Comparison of ENCODE assay signal across 16 cellular contexts in the genomic region with DNA sequence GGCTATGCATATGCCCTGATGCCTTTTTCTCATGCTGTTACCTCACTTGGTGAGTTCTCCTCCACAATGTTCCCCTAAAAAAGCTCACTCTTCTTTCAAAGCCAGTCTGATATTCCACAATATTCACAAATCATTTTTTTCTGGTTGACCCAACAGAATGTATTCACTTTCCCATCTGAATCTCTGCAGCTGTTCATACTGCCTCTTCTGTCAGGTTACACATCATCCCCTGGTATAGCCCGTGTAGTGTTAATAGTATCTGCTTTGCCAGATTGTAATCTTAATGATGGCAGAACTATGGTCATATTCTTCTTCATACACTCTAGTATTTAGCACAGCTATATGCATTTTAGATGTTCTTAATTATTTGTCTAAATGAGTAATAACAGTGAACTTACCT.
DNase-seq lines count a peak whose midpoint lies in the region; TF ChIP-seq lines count a peak whose summit lies in the region.
"Had no signal": no experiment of that assay in that cellular context is flagged by ENCODE, and none has a peak within 500 bp of the region (broad histone marks: within the 10 kb centered on the region; RNA-seq: fewer than 3 reads in every experiment).

No MANE protein-coding gene starts in this region.

- no peak overlapping the region for H2BK12ac ChIP-seq in neuronal stem cell (ENCODE audit: low read length)

- H3K9me3 ChIP-seq in SJCRH30 (replicated peaks) (no peaks in the 10 kb centered on the region), mammary epithelial cell (replicated peaks; ENCODE audit: insufficient read depth, low read length) (no peaks in the 10 kb centered on the region), neuronal stem cell (replicated peaks in 1 of 2; ENCODE audit: control insufficient read depth in 2 of 2, insufficient read depth in 1 of 2, low read depth in 1 of 2, low read length in 2 of 2) (no peaks in the 10 kb centered on the region)

- peaks cover 10% of the 10 kb centered on the region for H3K36me3 Mint-ChIP-seq in Calu3 (ENCODE audit: insufficient read depth, unreplicated experiment)

- H3K4me2 ChIP-seq in mammary epithelial cell (ENCODE audit: insufficient read depth, low read depth, low read length) (peak overlapping the region; percentile 77), neuronal stem cell (ENCODE audit: insufficient read depth, low read length, poor library complexity, severe bottlenecking) (no peak overlapping the region)

- H4K91ac ChIP-seq in neuronal stem cell (ENCODE audit: low read depth, low read length, poor library complexity), result no peak overlapping the region

- no peak overlapping the region for H3K4ac ChIP-seq in neuronal stem cell (ENCODE audit: low read length)

- CTCF ChIA-PET in Calu3 (lab: Charles Lee), result no interaction called here
- CTCF ChIA-PET in mammary epithelial cell (lab: Charles Lee; ENCODE audit: low non-redundant PET), result no interaction called here

- H2AK5ac ChIP-seq in neuronal stem cell (ENCODE audit: low read depth, low read length), result no peak overlapping the region

- H3K4me3 Mint-ChIP-seq in Calu3 (ENCODE audit: low read depth, unreplicated experiment), result no peak overlapping the region
- H3K4me3 Mint-ChIP-seq: B cell; CD4-positive, alpha-beta T cell had no signal

- peak overlapping the region; percentile 65 for H3K27ac Mint-ChIP-seq in Calu3 (ENCODE audit: unreplicated experiment)
- H3K27ac Mint-ChIP-seq: B cell; CD4-positive, alpha-beta T cell had no signal

- peaks cover 16% of the 10 kb centered on the region for H3K4me1 Mint-ChIP-seq in Calu3 (ENCODE audit: low read depth, unreplicated experiment)
- H3K4me1 Mint-ChIP-seq: B cell had no signal

- BruUV-seq in Calu3 (replicated peaks; lab: Mats Ljungman, UMichigan) (no TSS peak), mammary epithelial cell (replicated peaks; lab: Mats Ljungman, UMichigan) (TSS peak; percentile 86)

- TF ChIP-seq CTCF in Calu3 (IDR thresholded peaks at IDR 0.05; ENCODE audit: unreplicated experiment), result no peak
- TF ChIP-seq CTCF in mammary epithelial cell (conservative IDR thresholded peaks at IDR 0.05 in 1 of 2, IDR thresholded peaks at IDR 0.05 in 1 of 2; ENCODE audit: extremely low read depth in 1 of 2, insufficient read depth in 1 of 2, low read depth in 1 of 2, low read length in 2 of 2), result no peak

- H3K27me3 ChIP-seq in SJCRH30 (no peaks in the 10 kb centered on the region; the same call in 1 of the 2 replicates), mammary epithelial cell (ENCODE audit: insufficient read depth, low read length) (no peaks in the 10 kb centered on the region), neuronal stem cell (ENCODE audit: control insufficient read depth in 3 of 3, insufficient read depth in 3 of 3, low read depth in 1 of 3, low read length in 3 of 3) (no peaks in the 10 kb centered on the region)

- H3K36me3 ChIP-seq in SJCRH30, result no peaks in the 10 kb centered on the region
- no peaks in the 10 kb centered on the region for H3K36me3 ChIP-seq in mammary epithelial cell (ENCODE audit: insufficient read depth, low read length)
- no peaks in the 10 kb centered on the region for H3K36me3 ChIP-seq in neuronal stem cell (replicated peaks in 1 of 2; ENCODE audit: control insufficient read depth in 2 of 2, insufficient read depth in 2 of 2, low read length in 2 of 2)

- dilution Hi-C loops in mammary epithelial cell (cut with HindIII; ENCODE audit: low sequenced_read_pairs), result loop anchor here (5.0 kb wide), 1 partner anchor 91 kb away; no protein-coding TSS in a partner anchor

- no peaks in the 10 kb centered on the region for H3K9me3 Mint-ChIP-seq in Calu3 (ENCODE audit: low read depth, unreplicated experiment)

- H3K23ac ChIP-seq in neuronal stem cell (ENCODE audit: low read depth, low read length, poor library complexity), result no peak overlapping the region

- no peaks in the 10 kb centered on the region for H4K20me1 ChIP-seq in mammary epithelial cell (ENCODE audit: insufficient read depth, low read length)

- peak overlapping the region; percentile 80 for H3K27ac ChIP-seq in SJCRH30
- peak overlapping the region; percentile 100 for H3K27ac ChIP-seq in mammary epithelial cell (ENCODE audit: insufficient read depth, low read depth, low read length)
- H3K27ac ChIP-seq in neuronal stem cell (replicated peaks; ENCODE audit: low read length), result no peak overlapping the region

- peak overlapping the region; percentile 83 for H3K9ac ChIP-seq in mammary epithelial cell (ENCODE audit: insufficient read depth, low read length)
- no peak overlapping the region for H3K9ac ChIP-seq in neuronal stem cell (ENCODE audit: low read depth, low read length, poor library complexity)

- no peak overlapping the region for H3K14ac ChIP-seq in neuronal stem cell (ENCODE audit: low read length)

- no peak overlapping the region for H2BK120ac ChIP-seq in neuronal stem cell (ENCODE audit: low read depth, low read length)

- no peak overlapping the region for H2BK5ac ChIP-seq in neuronal stem cell (ENCODE audit: low read length)

- H3K4me3 ChIP-seq in SJCRH30 (no peak overlapping the region), mammary epithelial cell (replicated peaks in 1 of 3; ENCODE audit: insufficient read depth in 1 of 3, low read depth in 2 of 3, low read length in 3 of 3) (peak overlapping the region in 1 of 3 experiments; percentile 19), neuronal stem cell (ENCODE audit: low read length in 2 of 2) (no peak overlapping the region)

- H2AFZ ChIP-seq in mammary epithelial cell (ENCODE audit: low read depth, low read length), result peak overlapping the region; percentile 69
- peak overlapping the region; percentile 82 for H2AFZ ChIP-seq in neuronal stem cell (ENCODE audit: low read length)

- no peaks in the 10 kb centered on the region for H3K27me3 Mint-ChIP-seq in Calu3 (ENCODE audit: unreplicated experiment)
- H3K27me3 Mint-ChIP-seq: B cell; CD4-positive, alpha-beta T cell had no signal

- H3K79me1 ChIP-seq in neuronal stem cell (ENCODE audit: low read depth, low read length), result no peaks in the 10 kb centered on the region

- WGBS in mammary epithelial cell (ENCODE audit: low coverage, missing lambda C conversion rate), result 0% methylated on average over 1 of the region's 1 CpG
- no CpG with 5 or more reads among the region's 1 CpG for WGBS in neuronal stem cell (ENCODE audit: extremely low coverage in 2 of 2, insufficient read length in 2 of 2, insufficient replicate concordance in 1 of 2), 2 donors

- intact Hi-C loops in Calu3 (cut with micrococcal nuclease; ENCODE audit: unreplicated experiment), result no loop called here
- intact Hi-C loops in mammary epithelial cell (cut with micrococcal nuclease), result loop anchor here (1.0 to 10.0 kb wide), 9 partner anchors 66 to 1674 kb away; no protein-coding TSS in a partner anchor

- H3K79me2 ChIP-seq in mammary epithelial cell (ENCODE audit: insufficient read depth, low read length), result no peaks in the 10 kb centered on the region

- no peak overlapping the region for H4K8ac ChIP-seq in neuronal stem cell (ENCODE audit: low read depth, low read length)

- H3K4me1 ChIP-seq in SJCRH30 (peaks cover 24% of the 10 kb centered on the region), mammary epithelial cell (ENCODE audit: insufficient read depth, low read length) (peaks cover 26% of the 10 kb centered on the region), neuronal stem cell (ENCODE audit: control insufficient read depth in 2 of 2, insufficient read depth in 1 of 2, low read depth in 1 of 2, low read length in 2 of 2) (peaks cover 0 to 4% of the 10 kb centered on the region in 2 donors)

- H3K18ac ChIP-seq in neuronal stem cell (ENCODE audit: low read length), result no peak overlapping the region

- DNase-seq in Calu3, result no peak
- DNase-seq in SJCRH30, result peak in 1 of 2 experiments; percentile 47
- no peak for DNase-seq in mammary epithelial cell
- DNase-seq in neuronal stem cell (ENCODE audit: low spot score), result no peak
- DNase-seq in T-helper 1 cell, result no peak
- DNase-seq in HCEC 1CT, result no peak
- DNase-seq in NCI-H1092 treated with DMSO at 0.1 percent for 48 hours (lab: John Stamatoyannopoulos, UW), result no peak
- DNase-seq in SIG-M5 (lab: John Stamatoyannopoulos, UW), result no peak
- DNase-seq: CD4-positive, alpha-beta T cell; KG1; NCI-H1417 treated with DMSO at 0.1 percent for 48 hours; NCI-H187 treated with DMSO at 0.1 percent for 48 hours; NCI-H345; NCI-H524 treated with DMSO at 0.1 percent for 48 hours; Right ventricle myocardium superior had no signal

- no peak overlapping the region for H2BK15ac ChIP-seq in neuronal stem cell (ENCODE audit: low read length)

- in situ Hi-C loops in mammary epithelial cell (cut with MboI; ENCODE audit: low sequenced_read_pairs in 2 of 2), result loop anchor here in 1 of 2 donors (10.0 kb wide), 1 partner anchor 176 kb away; no protein-coding TSS in a partner anchor
